ENCODE assay signal across 28 cellular contexts in genomic region chr1:44949286-44949685, GRCh38.
"Had no signal": no experiment of that assay in that cellular context is flagged by ENCODE, and none has a peak within 500 bp of the region (broad histone marks: within the 10 kb centered on the region; RNA-seq: fewer than 3 reads in every experiment).

No MANE protein-coding gene starts in this region.

- H3K27me3 ChIP-seq: adrenal gland, body of pancreas, cardiac muscle cell, dorsolateral prefrontal cortex, gastrocnemius medialis, ovary, testis had no signal

- DNase-seq: activated CD4-positive, alpha-beta T cell treated with anti-CD3 and anti-CD28 coated beads for 4 hours; activated CD4-positive, alpha-beta T cell treated with anti-CD3 and anti-CD28 coated beads, Interleukin-2, amount 50 U/mL, for 4 hours; activated effector memory CD4-positive, alpha-beta T cell treated with anti-CD3 and anti-CD28 coated beads, Interleukin-2, amount 50 U/mL, for 16 hours; activated naive CD4-positive, alpha-beta T cell treated with anti-CD3 and anti-CD28 coated beads for 36 hours; activated naive CD8-positive, alpha-beta T cell treated with anti-CD3 and anti-CD28 coated beads for 36 hours; activated T-cell treated with anti-CD3 and anti-CD28 coated beads for 4 hours; activated T-cell treated with anti-CD3 and anti-CD28 coated beads, Interleukin-2, amount 50 U/mL, for 72 hours; adrenal gland; aorta; dorsolateral prefrontal cortex; effector memory CD4-positive, alpha-beta T cell; erythroblast; hippocampal formation; left cardiac atrium; left ventricle myocardium superior; naive B cell; ovary; right cardiac atrium; stimulated activated CD4-positive, alpha-beta T cell treated with anti-CD3 and anti-CD28 coated beads, Interleukin-2, amount 100 ng/mL, for 48 hours; stimulated activated naive CD8-positive, alpha-beta T cell treated with anti-CD3 and anti-CD28 coated beads, Interleukin-15, Interleukin-2, amounts not matched to agents 100 U/mL and 50 U/mL, for 24 hours; T-cell; testis had no signal

- H3K9me3 Mint-ChIP-seq: activated naive CD4-positive, alpha-beta T cell treated with anti-CD3 and anti-CD28 coated beads for 36 hours; activated naive CD8-positive, alpha-beta T cell treated with anti-CD3 and anti-CD28 coated beads for 36 hours; activated T-cell treated with anti-CD3 and anti-CD28 coated beads, Interleukin-2, amount 50 U/mL, for 72 hours; naive B cell; T-cell; T-helper 2 cell treated with Interferon-gamma antibody and Interleukin-4, amounts not matched to agents 5 μg/mL and 100 μg/mL, for 36 hours had no signal

- H3K4me3 ChIP-seq: adrenal gland, body of pancreas, cardiac muscle cell, coronary artery, dorsolateral prefrontal cortex, gastrocnemius medialis, ovary, testis had no signal

- H3K27ac ChIP-seq: adrenal gland, body of pancreas, cardiac muscle cell, coronary artery, ovary, testis had no signal

- ATAC-seq: activated T-cell treated with anti-CD3 and anti-CD28 coated beads, Interleukin-2, amount 50 U/mL, for 72 hours; body of pancreas; left cardiac atrium; left ventricle myocardium superior; right cardiac atrium; stimulated activated naive CD8-positive, alpha-beta T cell treated with anti-CD3 and anti-CD28 coated beads, Interleukin-15, Interleukin-2, amounts not matched to agents 100 U/mL and 50 U/mL, for 24 hours; T-cell had no signal

- H3K27me3 Mint-ChIP-seq: activated naive CD8-positive, alpha-beta T cell treated with anti-CD3 and anti-CD28 coated beads for 36 hours; naive B cell; T-cell had no signal

- H3K4me3 Mint-ChIP-seq: activated naive CD4-positive, alpha-beta T cell treated with anti-CD3 and anti-CD28 coated beads for 36 hours; activated naive CD8-positive, alpha-beta T cell treated with anti-CD3 and anti-CD28 coated beads for 36 hours; activated T-cell treated with anti-CD3 and anti-CD28 coated beads, Interleukin-2, amount 50 U/mL, for 72 hours; mesothelial cell of epicardium; naive B cell; T-cell; T-helper 2 cell treated with Interferon-gamma antibody and Interleukin-4, amounts not matched to agents 5 μg/mL and 100 μg/mL, for 36 hours had no signal

- H3K36me3 ChIP-seq: adrenal gland, cardiac muscle cell, gastrocnemius medialis, ovary had no signal

- H3K9me3 ChIP-seq: adrenal gland, body of pancreas, gastrocnemius medialis, ovary, testis had no signal

- H3K36me3 Mint-ChIP-seq: naive B cell had no signal

- H3K27ac Mint-ChIP-seq: activated naive CD4-positive, alpha-beta T cell treated with anti-CD3 and anti-CD28 coated beads for 36 hours; activated naive CD8-positive, alpha-beta T cell treated with anti-CD3 and anti-CD28 coated beads for 36 hours; activated T-cell treated with anti-CD3 and anti-CD28 coated beads, Interleukin-2, amount 50 U/mL, for 72 hours; mesothelial cell of epicardium; T-cell; T-helper 2 cell treated with Interferon-gamma antibody and Interleukin-4, amounts not matched to agents 5 μg/mL and 100 μg/mL, for 36 hours had no signal
